Comparison of ENCODE assay signal across 1 cellular context in the genomic region with DNA sequence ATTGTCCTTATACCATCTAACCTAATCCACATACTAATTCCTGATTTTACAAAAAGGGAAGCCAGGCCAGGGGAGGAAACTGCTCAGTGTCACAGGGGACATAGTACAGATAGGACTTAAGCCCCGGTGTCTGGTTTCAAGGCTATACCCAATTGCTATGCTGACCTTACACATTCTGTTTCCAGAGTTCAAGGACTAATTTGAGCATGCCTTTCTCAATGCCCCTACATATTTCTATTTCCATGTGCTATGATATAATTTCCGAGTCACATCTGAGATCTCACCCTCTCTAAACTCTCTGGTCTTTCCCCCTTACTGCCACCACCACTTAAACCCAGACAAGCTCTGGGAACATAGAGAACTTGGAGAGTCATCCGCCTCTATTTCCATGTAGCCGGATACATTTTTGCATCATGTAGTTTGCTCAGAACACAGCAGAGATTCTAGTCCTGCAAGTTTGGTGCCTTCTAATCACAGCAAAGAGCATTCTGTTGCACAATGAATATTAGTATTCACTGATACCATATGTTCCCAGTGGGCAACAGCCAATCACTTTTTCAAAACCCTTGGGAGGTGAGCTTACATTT.
TF ChIP-seq lines count a peak whose summit lies in the region.

No MANE protein-coding gene starts in this region.

TF ChIP-seq in HepG2, 621 proteins besides CTCF, POLR2A, EP300 and RAD21 (continued from another document and continues in another):
- no peak for TF ChIP-seq ZNF687 (CRISPR knock-in tag; IDR thresholded peaks at IDR 0.05)
- TF ChIP-seq KLF9 (CRISPR knock-in tag; IDR thresholded peaks at IDR 0.05; ENCODE audit: low read depth): no peak
- TF ChIP-seq LBX2 (CRISPR knock-in tag; IDR thresholded peaks at IDR 0.05; ENCODE audit: borderline replicate concordance): no peak
- TF ChIP-seq IKZF1 (IDR thresholded peaks at IDR 0.05): no peak
- TF ChIP-seq NR2C2 (CRISPR knock-in tag; IDR thresholded peaks at IDR 0.05; ENCODE audit: borderline replicate concordance): peak; percentile 75; the same call in 1 of the 2 replicates
- no peak for TF ChIP-seq ZNF124 (CRISPR knock-in tag; IDR thresholded peaks at IDR 0.05)
- TF ChIP-seq CREM (IDR thresholded peaks at IDR 0.05): peak; percentile 70
- TF ChIP-seq CREM (CRISPR knock-in tag; IDR thresholded peaks at IDR 0.05): no peak
- no peak for TF ChIP-seq AHR (CRISPR knock-in tag; IDR thresholded peaks at IDR 0.05)
- TF ChIP-seq IRF2 (CRISPR knock-in tag; IDR thresholded peaks at IDR 0.05): peak; percentile 70
- TF ChIP-seq, protein P1, sequence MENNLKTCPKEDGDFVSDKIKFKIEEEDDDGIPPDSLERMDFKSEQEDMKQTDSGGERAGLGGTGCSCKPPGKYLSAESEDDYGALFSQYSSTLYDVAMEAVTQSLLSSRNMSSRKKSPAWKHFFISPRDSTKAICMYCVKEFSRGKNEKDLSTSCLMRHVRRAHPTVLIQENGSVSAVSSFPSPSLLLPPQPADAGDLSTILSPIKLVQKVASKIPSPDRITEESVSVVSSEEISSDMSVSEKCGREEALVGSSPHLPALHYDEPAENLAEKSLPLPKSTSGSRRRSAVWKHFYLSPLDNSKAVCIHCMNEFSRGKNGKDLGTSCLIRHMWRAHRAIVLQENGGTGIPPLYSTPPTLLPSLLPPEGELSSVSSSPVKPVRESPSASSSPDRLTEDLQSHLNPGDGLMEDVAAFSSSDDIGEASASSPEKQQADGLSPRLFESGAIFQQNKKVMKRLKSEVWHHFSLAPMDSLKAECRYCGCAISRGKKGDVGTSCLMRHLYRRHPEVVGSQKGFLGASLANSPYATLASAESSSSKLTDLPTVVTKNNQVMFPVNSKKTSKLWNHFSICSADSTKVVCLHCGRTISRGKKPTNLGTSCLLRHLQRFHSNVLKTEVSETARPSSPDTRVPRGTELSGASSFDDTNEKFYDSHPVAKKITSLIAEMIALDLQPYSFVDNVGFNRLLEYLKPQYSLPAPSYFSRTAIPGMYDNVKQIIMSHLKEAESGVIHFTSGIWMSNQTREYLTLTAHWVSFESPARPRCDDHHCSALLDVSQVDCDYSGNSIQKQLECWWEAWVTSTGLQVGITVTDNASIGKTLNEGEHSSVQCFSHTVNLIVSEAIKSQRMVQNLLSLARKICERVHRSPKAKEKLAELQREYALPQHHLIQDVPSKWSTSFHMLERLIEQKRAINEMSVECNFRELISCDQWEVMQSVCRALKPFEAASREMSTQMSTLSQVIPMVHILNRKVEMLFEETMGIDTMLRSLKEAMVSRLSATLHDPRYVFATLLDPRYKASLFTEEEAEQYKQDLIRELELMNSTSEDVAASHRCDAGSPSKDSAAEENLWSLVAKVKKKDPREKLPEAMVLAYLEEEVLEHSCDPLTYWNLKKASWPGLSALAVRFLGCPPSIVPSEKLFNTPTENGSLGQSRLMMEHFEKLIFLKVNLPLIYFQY (CRISPR knock-in tag; IDR thresholded peaks at IDR 0.05; ENCODE audit: borderline replicate concordance): no peak
- no peak for TF ChIP-seq TP53 (CRISPR knock-in tag; conservative IDR thresholded peaks at IDR 0.05)
- no peak for TF ChIP-seq PAWR (CRISPR knock-in tag; IDR thresholded peaks at IDR 0.05; ENCODE audit: borderline replicate concordance)
- TF ChIP-seq HBP1 (CRISPR knock-in tag; IDR thresholded peaks at IDR 0.05; ENCODE audit: low read depth): no peak
- TF ChIP-seq ZNF382 (CRISPR knock-in tag; IDR thresholded peaks at IDR 0.05; ENCODE audit: borderline replicate concordance): no peak
- TF ChIP-seq ZNF414 (CRISPR knock-in tag; IDR thresholded peaks at IDR 0.05): no peak
- TF ChIP-seq, protein P2, sequence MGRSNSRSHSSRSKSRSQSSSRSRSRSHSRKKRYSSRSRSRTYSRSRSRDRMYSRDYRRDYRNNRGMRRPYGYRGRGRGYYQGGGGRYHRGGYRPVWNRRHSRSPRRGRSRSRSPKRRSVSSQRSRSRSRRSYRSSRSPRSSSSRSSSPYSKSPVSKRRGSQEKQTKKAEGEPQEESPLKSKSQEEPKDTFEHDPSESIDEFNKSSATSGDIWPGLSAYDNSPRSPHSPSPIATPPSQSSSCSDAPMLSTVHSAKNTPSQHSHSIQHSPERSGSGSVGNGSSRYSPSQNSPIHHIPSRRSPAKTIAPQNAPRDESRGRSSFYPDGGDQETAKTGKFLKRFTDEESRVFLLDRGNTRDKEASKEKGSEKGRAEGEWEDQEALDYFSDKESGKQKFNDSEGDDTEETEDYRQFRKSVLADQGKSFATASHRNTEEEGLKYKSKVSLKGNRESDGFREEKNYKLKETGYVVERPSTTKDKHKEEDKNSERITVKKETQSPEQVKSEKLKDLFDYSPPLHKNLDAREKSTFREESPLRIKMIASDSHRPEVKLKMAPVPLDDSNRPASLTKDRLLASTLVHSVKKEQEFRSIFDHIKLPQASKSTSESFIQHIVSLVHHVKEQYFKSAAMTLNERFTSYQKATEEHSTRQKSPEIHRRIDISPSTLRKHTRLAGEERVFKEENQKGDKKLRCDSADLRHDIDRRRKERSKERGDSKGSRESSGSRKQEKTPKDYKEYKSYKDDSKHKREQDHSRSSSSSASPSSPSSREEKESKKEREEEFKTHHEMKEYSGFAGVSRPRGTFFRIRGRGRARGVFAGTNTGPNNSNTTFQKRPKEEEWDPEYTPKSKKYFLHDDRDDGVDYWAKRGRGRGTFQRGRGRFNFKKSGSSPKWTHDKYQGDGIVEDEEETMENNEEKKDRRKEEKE (IDR thresholded peaks at IDR 0.05): no peak
- no peak for TF ChIP-seq ZNF275 (CRISPR knock-in tag; IDR thresholded peaks at IDR 0.05; ENCODE audit: borderline replicate concordance)
- no peak for TF ChIP-seq RBM39 (IDR thresholded peaks at IDR 0.05; ENCODE audit: low read depth, low read length, poor library complexity, severe bottlenecking)
- no peak for TF ChIP-seq ZNF570 (CRISPR knock-in tag; IDR thresholded peaks at IDR 0.05; ENCODE audit: borderline replicate concordance)
- TF ChIP-seq SETDB1 (CRISPR knock-in tag; IDR thresholded peaks at IDR 0.05; ENCODE audit: borderline replicate concordance): no peak
- no peak for TF ChIP-seq FIP1L1 (IDR thresholded peaks at IDR 0.05; ENCODE audit: borderline replicate concordance, insufficient read depth, low read depth, low read length)
- TF ChIP-seq, protein P3, sequence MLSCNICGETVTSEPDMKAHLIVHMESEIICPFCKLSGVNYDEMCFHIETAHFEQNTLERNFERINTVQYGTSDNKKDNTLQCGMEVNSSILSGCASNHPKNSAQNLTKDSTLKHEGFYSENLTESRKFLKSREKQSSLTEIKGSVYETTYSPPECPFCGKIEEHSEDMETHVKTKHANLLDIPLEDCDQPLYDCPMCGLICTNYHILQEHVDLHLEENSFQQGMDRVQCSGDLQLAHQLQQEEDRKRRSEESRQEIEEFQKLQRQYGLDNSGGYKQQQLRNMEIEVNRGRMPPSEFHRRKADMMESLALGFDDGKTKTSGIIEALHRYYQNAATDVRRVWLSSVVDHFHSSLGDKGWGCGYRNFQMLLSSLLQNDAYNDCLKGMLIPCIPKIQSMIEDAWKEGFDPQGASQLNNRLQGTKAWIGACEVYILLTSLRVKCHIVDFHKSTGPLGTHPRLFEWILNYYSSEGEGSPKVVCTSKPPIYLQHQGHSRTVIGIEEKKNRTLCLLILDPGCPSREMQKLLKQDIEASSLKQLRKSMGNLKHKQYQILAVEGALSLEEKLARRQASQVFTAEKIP (CRISPR knock-in tag; IDR thresholded peaks at IDR 0.05; ENCODE audit: borderline replicate concordance): no peak
- TF ChIP-seq MZF1 (CRISPR knock-in tag; IDR thresholded peaks at IDR 0.05; ENCODE audit: borderline replicate concordance): no peak
- peak; percentile 42; the same call in 1 of the 2 replicates for TF ChIP-seq KMT2B (CRISPR knock-in tag; IDR thresholded peaks at IDR 0.05)
- TF ChIP-seq, protein P4, sequence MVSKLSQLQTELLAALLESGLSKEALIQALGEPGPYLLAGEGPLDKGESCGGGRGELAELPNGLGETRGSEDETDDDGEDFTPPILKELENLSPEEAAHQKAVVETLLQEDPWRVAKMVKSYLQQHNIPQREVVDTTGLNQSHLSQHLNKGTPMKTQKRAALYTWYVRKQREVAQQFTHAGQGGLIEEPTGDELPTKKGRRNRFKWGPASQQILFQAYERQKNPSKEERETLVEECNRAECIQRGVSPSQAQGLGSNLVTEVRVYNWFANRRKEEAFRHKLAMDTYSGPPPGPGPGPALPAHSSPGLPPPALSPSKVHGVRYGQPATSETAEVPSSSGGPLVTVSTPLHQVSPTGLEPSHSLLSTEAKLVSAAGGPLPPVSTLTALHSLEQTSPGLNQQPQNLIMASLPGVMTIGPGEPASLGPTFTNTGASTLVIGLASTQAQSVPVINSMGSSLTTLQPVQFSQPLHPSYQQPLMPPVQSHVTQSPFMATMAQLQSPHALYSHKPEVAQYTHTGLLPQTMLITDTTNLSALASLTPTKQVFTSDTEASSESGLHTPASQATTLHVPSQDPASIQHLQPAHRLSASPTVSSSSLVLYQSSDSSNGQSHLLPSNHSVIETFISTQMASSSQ (IDR thresholded peaks at IDR 0.05; ENCODE audit: low read depth): peak; percentile 32; the same call in 1 of the 2 replicates
- TF ChIP-seq, protein P4 (CRISPR knock-in tag; IDR thresholded peaks at IDR 0.05; ENCODE audit: borderline replicate concordance): peak; percentile 62; the same call in 1 of the 2 replicates
- no peak; the same call in 1 of the 2 replicates for TF ChIP-seq ZNF263 (CRISPR knock-in tag; IDR thresholded peaks at IDR 0.05)
- no peak for TF ChIP-seq ZNF292 (CRISPR knock-in tag; IDR thresholded peaks at IDR 0.05; ENCODE audit: borderline replicate concordance, low read depth)
